In genomic region chr7:136198168-136198567, GRCh38 we compare ENCODE assay signal across 7 cellular contexts.
"Had no signal": no experiment of that assay in that cellular context is flagged by ENCODE, and none has a peak within 500 bp of the region (broad histone marks: within the 10 kb centered on the region; RNA-seq: fewer than 3 reads in every experiment).

No MANE protein-coding gene starts in this region.

- DNase-seq: GM23248, GOT3, H7 had no signal

- H3K27me3 Mint-ChIP-seq: IgD-negative memory B cell had no signal

- H3K27ac Mint-ChIP-seq: IgD-negative memory B cell had no signal

- H3K4me3 Mint-ChIP-seq: IgD-negative memory B cell had no signal

- H3K9me3 ChIP-seq: HAP-1 had no signal

- H2AFZ ChIP-seq: GM23248 had no signal

- FAIRE-seq: HepG2 had no signal

- H3K36me3 ChIP-seq: HAP-1 had no signal

- H3K27ac ChIP-seq: GM23248, HL-60 had no signal

- H3K4me3 ChIP-seq: GM23248, HAP-1 had no signal

- H3K4me1 ChIP-seq: HAP-1 had no signal

- H3K9ac ChIP-seq: GM23248 had no signal
